1 cellular context compared by ENCODE assay signal in genomic region chr10:103678104-103678526, GRCh38.
TF ChIP-seq lines count a peak whose summit lies in the region.

No MANE protein-coding gene starts in this region.

TF ChIP-seq in GM23338, 12 proteins besides CTCF, POLR2A, EP300 and RAD21 (continued from another document):
- TF ChIP-seq, protein P1, sequence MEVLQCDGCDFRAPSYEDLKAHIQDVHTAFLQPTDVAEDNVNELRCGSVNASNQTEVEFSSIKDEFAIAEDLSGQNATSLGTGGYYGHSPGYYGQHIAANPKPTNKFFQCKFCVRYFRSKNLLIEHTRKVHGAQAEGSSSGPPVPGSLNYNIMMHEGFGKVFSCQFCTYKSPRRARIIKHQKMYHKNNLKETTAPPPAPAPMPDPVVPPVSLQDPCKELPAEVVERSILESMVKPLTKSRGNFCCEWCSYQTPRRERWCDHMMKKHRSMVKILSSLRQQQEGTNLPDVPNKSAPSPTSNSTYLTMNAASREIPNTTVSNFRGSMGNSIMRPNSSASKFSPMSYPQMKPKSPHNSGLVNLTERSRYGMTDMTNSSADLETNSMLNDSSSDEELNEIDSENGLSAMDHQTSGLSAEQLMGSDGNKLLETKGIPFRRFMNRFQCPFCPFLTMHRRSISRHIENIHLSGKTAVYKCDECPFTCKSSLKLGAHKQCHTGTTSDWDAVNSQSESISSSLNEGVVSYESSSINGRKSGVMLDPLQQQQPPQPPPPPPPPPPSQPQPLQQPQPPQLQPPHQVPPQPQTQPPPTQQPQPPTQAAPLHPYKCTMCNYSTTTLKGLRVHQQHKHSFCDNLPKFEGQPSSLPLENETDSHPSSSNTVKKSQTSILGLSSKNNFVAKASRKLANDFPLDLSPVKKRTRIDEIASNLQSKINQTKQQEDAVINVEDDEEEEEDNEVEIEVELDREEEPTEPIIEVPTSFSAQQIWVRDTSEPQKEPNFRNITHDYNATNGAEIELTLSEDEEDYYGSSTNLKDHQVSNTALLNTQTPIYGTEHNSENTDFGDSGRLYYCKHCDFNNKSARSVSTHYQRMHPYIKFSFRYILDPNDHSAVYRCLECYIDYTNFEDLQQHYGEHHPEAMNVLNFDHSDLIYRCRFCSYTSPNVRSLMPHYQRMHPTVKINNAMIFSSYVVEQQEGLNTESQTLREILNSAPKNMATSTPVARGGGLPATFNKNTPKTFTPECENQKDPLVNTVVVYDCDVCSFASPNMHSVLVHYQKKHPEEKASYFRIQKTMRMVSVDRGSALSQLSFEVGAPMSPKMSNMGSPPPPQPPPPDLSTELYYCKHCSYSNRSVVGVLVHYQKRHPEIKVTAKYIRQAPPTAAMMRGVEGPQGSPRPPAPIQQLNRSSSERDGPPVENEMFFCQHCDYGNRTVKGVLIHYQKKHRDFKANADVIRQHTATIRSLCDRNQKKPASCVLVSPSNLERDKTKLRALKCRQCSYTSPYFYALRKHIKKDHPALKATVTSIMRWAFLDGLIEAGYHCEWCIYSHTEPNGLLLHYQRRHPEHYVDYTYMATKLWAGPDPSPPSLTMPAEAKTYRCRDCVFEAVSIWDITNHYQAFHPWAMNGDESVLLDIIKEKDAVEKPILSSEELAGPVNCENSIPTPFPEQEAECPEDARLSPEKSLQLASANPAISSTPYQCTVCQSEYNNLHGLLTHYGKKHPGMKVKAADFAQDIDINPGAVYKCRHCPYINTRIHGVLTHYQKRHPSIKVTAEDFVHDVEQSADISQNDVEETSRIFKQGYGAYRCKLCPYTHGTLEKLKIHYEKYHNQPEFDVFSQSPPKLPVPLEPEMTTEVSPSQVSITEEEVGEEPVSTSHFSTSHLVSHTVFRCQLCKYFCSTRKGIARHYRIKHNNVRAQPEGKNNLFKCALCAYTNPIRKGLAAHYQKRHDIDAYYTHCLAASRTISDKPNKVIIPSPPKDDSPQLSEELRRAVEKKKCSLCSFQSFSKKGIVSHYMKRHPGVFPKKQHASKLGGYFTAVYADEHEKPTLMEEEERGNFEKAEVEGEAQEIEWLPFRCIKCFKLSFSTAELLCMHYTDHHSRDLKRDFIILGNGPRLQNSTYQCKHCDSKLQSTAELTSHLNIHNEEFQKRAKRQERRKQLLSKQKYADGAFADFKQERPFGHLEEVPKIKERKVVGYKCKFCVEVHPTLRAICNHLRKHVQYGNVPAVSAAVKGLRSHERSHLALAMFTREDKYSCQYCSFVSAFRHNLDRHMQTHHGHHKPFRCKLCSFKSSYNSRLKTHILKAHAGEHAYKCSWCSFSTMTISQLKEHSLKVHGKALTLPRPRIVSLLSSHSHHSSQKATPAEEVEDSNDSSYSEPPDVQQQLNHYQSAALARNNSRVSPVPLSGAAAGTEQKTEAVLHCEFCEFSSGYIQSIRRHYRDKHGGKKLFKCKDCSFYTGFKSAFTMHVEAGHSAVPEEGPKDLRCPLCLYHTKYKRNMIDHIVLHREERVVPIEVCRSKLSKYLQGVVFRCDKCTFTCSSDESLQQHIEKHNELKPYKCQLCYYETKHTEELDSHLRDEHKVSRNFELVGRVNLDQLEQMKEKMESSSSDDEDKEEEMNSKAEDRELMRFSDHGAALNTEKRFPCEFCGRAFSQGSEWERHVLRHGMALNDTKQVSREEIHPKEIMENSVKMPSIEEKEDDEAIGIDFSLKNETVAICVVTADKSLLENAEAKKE (CRISPR knock-in tag; IDR thresholded peaks at IDR 0.05): no peak
